ENCODE assay signal across 17 cellular contexts in genomic region chr20:54669054-54669390, GRCh38.
"Had no signal": no experiment of that assay in that cellular context is flagged by ENCODE, and none has a peak within 500 bp of the region (broad histone marks: within the 10 kb centered on the region; RNA-seq: fewer than 3 reads in every experiment).

No MANE protein-coding gene starts in this region.

- H3K4me3 ChIP-seq: colonic mucosa, esophagus muscularis mucosa, gastrocnemius medialis, skin epidermis, stomach, transverse colon, vagina had no signal

- H2AFZ ChIP-seq: parathyroid adenoma had no signal

- H3K9me3 Mint-ChIP-seq: activated naive CD8-positive, alpha-beta T cell treated with anti-CD3 and anti-CD28 coated beads for 36 hours; natural killer cell treated with Interleukin-12 subunit alpha and Interleukin-12 subunit beta and Interleukin-15 and Interleukin-18, amount 100 ng/mL, for 72 hours had no signal

- H3K79me2 ChIP-seq: parathyroid adenoma had no signal

- FAIRE-seq: bronchial epithelial cell had no signal

- H3K9me3 ChIP-seq: colonic mucosa, esophagus muscularis mucosa, gastrocnemius medialis, heart left ventricle, neutrophil, stomach, transverse colon, vagina had no signal

- H3K36me3 Mint-ChIP-seq: natural killer cell treated with Interleukin-12 subunit alpha and Interleukin-12 subunit beta and Interleukin-15 and Interleukin-18, amount 100 ng/mL, for 72 hours; stimulated activated memory B cell treated with anti-CD40 and anti-IgM and Interleukin-4, amounts not matched to agents 10 μg/mL and 1 μg/mL and 100 μg/mL, for 72 hours had no signal

- H3K27ac ChIP-seq: colonic mucosa, esophagus muscularis mucosa, gastrocnemius medialis, heart left ventricle, neutrophil, parathyroid adenoma, skin epidermis, stomach, transverse colon, vagina had no signal

- H3K36me3 ChIP-seq: colonic mucosa, esophagus muscularis mucosa, gastrocnemius medialis, heart left ventricle, neutrophil, stomach, transverse colon, vagina had no signal

- H3K27ac Mint-ChIP-seq: activated naive CD8-positive, alpha-beta T cell treated with anti-CD3 and anti-CD28 coated beads for 36 hours; natural killer cell treated with Interleukin-12 subunit alpha and Interleukin-12 subunit beta and Interleukin-15 and Interleukin-18, amount 100 ng/mL, for 72 hours; stimulated activated memory B cell treated with anti-CD40 and anti-IgM and Interleukin-4, amounts not matched to agents 10 μg/mL and 1 μg/mL and 100 μg/mL, for 72 hours had no signal

- H3K4me3 Mint-ChIP-seq: activated naive CD8-positive, alpha-beta T cell treated with anti-CD3 and anti-CD28 coated beads for 36 hours; natural killer cell treated with Interleukin-12 subunit alpha and Interleukin-12 subunit beta and Interleukin-15 and Interleukin-18, amount 100 ng/mL, for 72 hours; stimulated activated memory B cell treated with anti-CD40 and anti-IgM and Interleukin-4, amounts not matched to agents 10 μg/mL and 1 μg/mL and 100 μg/mL, for 72 hours had no signal

- ATAC-seq: gastrocnemius medialis had no signal

- DNase-seq: activated CD4-positive, CD25-positive, alpha-beta regulatory T cell; colonic mucosa; gastrocnemius medialis; heart left ventricle; islet precursor cell; left cardiac atrium; stomach had no signal

- H3K4me1 ChIP-seq: colonic mucosa, gastrocnemius medialis, parathyroid adenoma, transverse colon, vagina had no signal

- H3K9ac ChIP-seq: parathyroid adenoma had no signal

- H3K27me3 ChIP-seq: colonic mucosa, transverse colon, vagina had no signal
